In genomic region chrX:107628662-107629532, GRCh38 we compare ENCODE assay signal across 8 cellular contexts. TPM values are rescaled to one million over a fixed set of nuclear protein-coding genes. Genes with fewer than 3 reads are reported as not detected.
DNase-seq lines count a peak whose midpoint lies in the region; ATAC-seq and TF ChIP-seq lines count a peak whose summit lies in the region.

No MANE protein-coding gene starts in this region.

- H3K4me3 ChIP-seq in esophagus muscularis mucosa: peak overlapping the region; percentile 59 to 71 (median 62)

- peak overlapping the region; percentile 84 for H3K4me3 Mint-ChIP-seq in natural killer cell
- peak overlapping the region; percentile 86 for H3K4me3 Mint-ChIP-seq in stimulated activated naive CD8-positive, alpha-beta T cell treated with anti-CD3 and anti-CD28 coated beads, Interleukin-15, amount 100 ng/mL, for 72 hours

- H3K27me3 Mint-ChIP-seq in natural killer cell (ENCODE audit: low read depth in 2 of 2): no peaks in the 10 kb centered on the region
- no peaks in the 10 kb centered on the region for H3K27me3 Mint-ChIP-seq in stimulated activated naive CD8-positive, alpha-beta T cell treated with anti-CD3 and anti-CD28 coated beads, Interleukin-15, amount 100 ng/mL, for 72 hours

- in situ Hi-C loops in ACHN (cut with HindIII; ENCODE audit: low pct_ligation_motif_present, low pct_unique_long_range_greater_than_20kb, low sequenced_read_pairs): loop anchor here (25.0 kb wide), 1 partner anchor 92 kb away; no protein-coding TSS in a partner anchor

- no peaks in the 10 kb centered on the region for H3K9me3 Mint-ChIP-seq in natural killer cell
- H3K9me3 Mint-ChIP-seq in stimulated activated naive CD8-positive, alpha-beta T cell treated with anti-CD3 and anti-CD28 coated beads, Interleukin-15, amount 100 ng/mL, for 72 hours: no peaks in the 10 kb centered on the region

- no peaks in the 10 kb centered on the region for H3K9me3 ChIP-seq in esophagus muscularis mucosa

- no peak for TF ChIP-seq EP300 in esophagus muscularis mucosa (IDR thresholded peaks at IDR 0.05)

- peak overlapping the region; percentile 51 to 85 for H3K27ac Mint-ChIP-seq in natural killer cell
- H3K27ac Mint-ChIP-seq in stimulated activated naive CD8-positive, alpha-beta T cell treated with anti-CD3 and anti-CD28 coated beads, Interleukin-15, amount 100 ng/mL, for 72 hours: peak overlapping the region; percentile 94 to 96

- H3K4me1 Mint-ChIP-seq in natural killer cell: peaks cover 16 to 21% of the 10 kb centered on the region in 2 donors
- H3K4me1 Mint-ChIP-seq in stimulated activated naive CD8-positive, alpha-beta T cell treated with anti-CD3 and anti-CD28 coated beads, Interleukin-15, amount 100 ng/mL, for 72 hours: peaks cover 23% of the 10 kb centered on the region

- H3K27me3 ChIP-seq in esophagus muscularis mucosa: no peaks in the 10 kb centered on the region

- no peak for TF ChIP-seq POLR2A in esophagus muscularis mucosa (IDR thresholded peaks at IDR 0.05; ENCODE audit: low read depth)

- TF ChIP-seq CTCF in esophagus muscularis mucosa (IDR thresholded peaks at IDR 0.05): no peak
- no peak for TF ChIP-seq CTCF in natural killer cell (IDR thresholded peaks at IDR 0.05)

- ATAC-seq in GM18858 (IDR thresholded peaks at IDR 0.05; ENCODE audit: unreplicated experiment) (peak; percentile 16), HG03064 (IDR thresholded peaks at IDR 0.05; ENCODE audit: low read depth, unreplicated experiment) (peak; percentile 28), natural killer cell (peak; percentile 44 to 66 (median 46))
- ATAC-seq in stimulated activated naive CD8-positive, alpha-beta T cell treated with anti-CD3 and anti-CD28 coated beads, Interleukin-15, amount 100 ng/mL, for 72 hours: peak; percentile 71

- peak overlapping the region; percentile 76 to 87 (median 82) for H3K27ac ChIP-seq in esophagus muscularis mucosa (replicated peaks in 1 of 4)

- DNase-seq in ACHN (peak; percentile 47), NCI-H748 (lab: John Stamatoyannopoulos, UW; ENCODE audit: unreplicated experiment) (peak; percentile 80), activated T-cell treated with anti-CD3 and anti-CD28 coated beads for 24 hours (ENCODE audit: low read depth) (peak; percentile 21), esophagus muscularis mucosa (ENCODE audit: extremely low spot score) (no peak), natural killer cell (peak; percentile 26)
- peak; percentile 41 to 57 for DNase-seq in stimulated activated naive CD8-positive, alpha-beta T cell treated with anti-CD3 and anti-CD28 coated beads, Interleukin-15, amount 100 ng/mL, for 72 hours

- H3K36me3 Mint-ChIP-seq in natural killer cell: no peaks in the 10 kb centered on the region

- intact Hi-C loops in esophagus muscularis mucosa (cut with DNase I): no loop called here
- intact Hi-C loops in natural killer cell (cut with micrococcal nuclease): loop anchor here (5.0 kb wide), 1 partner anchor 177 kb away; no protein-coding TSS in a partner anchor

- 37% methylated on average over 28 of the region's 28 CpGs for WGBS in esophagus muscularis mucosa

- H3K4me1 ChIP-seq in esophagus muscularis mucosa: peaks cover 0 to 19% (median 18%) of the 10 kb centered on the region in 4 donors

- H3K36me3 ChIP-seq in esophagus muscularis mucosa: no peaks in the 10 kb centered on the region

RNA-seq across cellular contexts. Expression of gene PRPS1, which starts 0.6 kb away (rescaled TPM):
- total RNA-seq in esophagus muscularis mucosa (10 to 100 TPM; 17.0 to 36.0 (median 23.4) TPM), natural killer cell (10 to 100 TPM; 43.7 to 51.5 (median 49.3) TPM)

Comparison
In these comparisons a context has a peak if more than half of its experiments do, and no peak if none do; other contexts are left out.
1. ATAC-seq: peak in every context shown above with its lines; median percentile 71 in stimulated activated naive CD8-positive, alpha-beta T cell treated with anti-CD3 and anti-CD28 coated beads, Interleukin-15, amount 100 ng/mL, for 72 hours; 46 in natural killer cell; 28 in HG03064; 16 in GM18858.